9 cellular contexts compared by ENCODE assay signal in the genomic region with DNA sequence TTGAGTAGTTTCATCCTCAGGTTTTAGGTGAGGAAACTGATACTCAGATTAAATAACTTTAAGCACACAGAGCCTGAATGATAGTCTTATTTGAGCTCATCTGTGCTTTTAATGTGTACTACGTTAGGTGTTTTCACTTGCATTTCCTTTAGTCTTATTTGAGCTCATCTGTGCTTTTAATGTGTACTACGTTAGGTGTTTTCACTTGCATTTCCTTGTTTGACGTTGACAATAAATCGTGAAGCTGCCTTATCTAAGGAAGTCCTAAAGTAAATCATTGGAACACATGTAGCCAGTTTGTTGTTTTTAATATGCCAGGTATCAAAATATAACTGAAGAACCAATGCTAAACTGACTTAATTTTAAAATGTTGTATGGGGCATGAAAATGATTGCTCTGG. TPM values are rescaled to one million over a fixed set of nuclear protein-coding genes. Genes with fewer than 3 reads are reported as not detected.
DNase-seq lines count a peak whose midpoint lies in the region; ATAC-seq and TF ChIP-seq lines count a peak whose summit lies in the region.
"Had no signal": no experiment of that assay in that cellular context is flagged by ENCODE, and none has a peak within 500 bp of the region (broad histone marks: within the 10 kb centered on the region; RNA-seq: fewer than 3 reads in every experiment).

No MANE protein-coding gene starts in this region.

- H3K4ac ChIP-seq in mesenchymal stem cell (ENCODE audit: low read depth in 1 of 2, low read length in 2 of 2) = no peak overlapping the region

- H2BK5ac ChIP-seq in mesenchymal stem cell (ENCODE audit: low read depth, low read length, poor library complexity, severe bottlenecking) = no peak overlapping the region

- H3K9ac ChIP-seq in mesenchymal stem cell (ENCODE audit: low read length) = peak overlapping the region; percentile 99

- H3K4me2 ChIP-seq in mesenchymal stem cell (ENCODE audit: low read length, poor library complexity, severe bottlenecking) = peak overlapping the region; percentile 59

- no peak overlapping the region for H3K18ac ChIP-seq in mesenchymal stem cell (ENCODE audit: low read depth in 1 of 2, low read length in 2 of 2)

- TF ChIP-seq POLR2A in body of pancreas (IDR thresholded peaks at IDR 0.05) = no peak
- TF ChIP-seq POLR2A in vagina (IDR thresholded peaks at IDR 0.05) = no peak

- H3K36me3 ChIP-seq in right atrium auricular region = no peaks in the 10 kb centered on the region
- no peaks in the 10 kb centered on the region for H3K36me3 ChIP-seq in body of pancreas (replicated peaks in 1 of 2; ENCODE audit: insufficient read depth in 1 of 2, low read depth in 2 of 2)
- peaks cover 0 to 4% of the 10 kb centered on the region in 2 experiments for H3K36me3 ChIP-seq in mesenchymal stem cell (ENCODE audit: control insufficient read depth in 1 of 2, insufficient read depth in 2 of 2, low read depth in 1 of 2, low read length in 2 of 2)
- H3K36me3 ChIP-seq in vagina = no peaks in the 10 kb centered on the region

- DNase-seq in right atrium auricular region (ENCODE audit: low spot score) (no peak), Right ventricle myocardium inferior (ENCODE audit: missing footprints) (no peak), body of pancreas (no peak), mesenchymal stem cell (no peak), vagina (ENCODE audit: extremely low spot score in 2 of 2) (no peak)
- DNase-seq: NCI-H524 had no signal

- ATAC-seq in Right ventricle myocardium inferior (no peak), body of pancreas (no peak), HG02798 (IDR thresholded peaks at IDR 0.05; ENCODE audit: poor library complexity, unreplicated experiment) (no peak), HG03045 (IDR thresholded peaks at IDR 0.05; ENCODE audit: unreplicated experiment) (no peak), HG02642 (IDR thresholded peaks at IDR 0.05; ENCODE audit: poor library complexity, unreplicated experiment) (no peak)

- no peaks in the 10 kb centered on the region for H3K79me1 ChIP-seq in mesenchymal stem cell (replicated peaks; ENCODE audit: low read length, poor library complexity, severe bottlenecking)

- no peak overlapping the region for H2BK12ac ChIP-seq in mesenchymal stem cell (ENCODE audit: low read length in 2 of 2)

- H3K4me3 ChIP-seq in right atrium auricular region (peak overlapping the region; percentile 67 to 80), body of pancreas (no peak overlapping the region), mesenchymal stem cell (ENCODE audit: insufficient read depth in 1 of 2, low read depth in 1 of 2, low read length in 2 of 2) (peak overlapping the region in 1 of 2 experiments; percentile 83), vagina (peak overlapping the region; percentile 86 to 93)

- H2BK15ac ChIP-seq in mesenchymal stem cell (ENCODE audit: low read depth, poor library complexity, severe bottlenecking) = no peak overlapping the region

- intact Hi-C loops in Right ventricle myocardium inferior (cut with DNase I) (no loop called here), body of pancreas (cut with DNase I) (no loop called here), vagina (cut with DNase I) (no loop called here)

- H3K4me1 ChIP-seq in right atrium auricular region (peaks cover 0 to 59% of the 10 kb centered on the region in 2 donors), body of pancreas (peaks cover 54% of the 10 kb centered on the region), mesenchymal stem cell (ENCODE audit: control insufficient read depth, insufficient read depth, low read depth, low read length) (peaks cover 8% of the 10 kb centered on the region), vagina (peaks cover 66% of the 10 kb centered on the region)

- H3K9me3 ChIP-seq in right atrium auricular region = no peaks in the 10 kb centered on the region
- no peaks in the 10 kb centered on the region for H3K9me3 ChIP-seq in body of pancreas
- no peaks in the 10 kb centered on the region for H3K9me3 ChIP-seq in mesenchymal stem cell (ENCODE audit: control insufficient read depth, low read length)
- H3K9me3 ChIP-seq in vagina = no peaks in the 10 kb centered on the region

- H2AK5ac ChIP-seq in mesenchymal stem cell (ENCODE audit: low read length, severe bottlenecking) = no peak overlapping the region

- no peak for TF ChIP-seq CTCF in right atrium auricular region (IDR thresholded peaks at IDR 0.05)
- TF ChIP-seq CTCF in body of pancreas (IDR thresholded peaks at IDR 0.05) = no peak
- TF ChIP-seq CTCF in vagina (IDR thresholded peaks at IDR 0.05) = no peak

- no peak overlapping the region for H4K91ac ChIP-seq in mesenchymal stem cell (ENCODE audit: low read length)

- H3K27ac ChIP-seq in right atrium auricular region (peak overlapping the region; percentile 97 to 98), body of pancreas (peak overlapping the region in 3 of 4 donors; percentile 89 to 96 (median 94)), mesenchymal stem cell (ENCODE audit: low read length, poor library complexity, severe bottlenecking) (no peak overlapping the region), vagina (peak overlapping the region; percentile 99)

- no peak overlapping the region for H4K8ac ChIP-seq in mesenchymal stem cell (ENCODE audit: low read length)

- 6 to 9% methylated on average over 4 of the region's 4 CpGs for WGBS in body of pancreas, 2 donors
- WGBS in mesenchymal stem cell = 57% methylated on average over 4 of the region's 4 CpGs

- no peak overlapping the region for H3K23ac ChIP-seq in mesenchymal stem cell (ENCODE audit: low read length in 2 of 2)

- H2BK120ac ChIP-seq in mesenchymal stem cell (ENCODE audit: low read depth, low read length) = no peak overlapping the region

- H3K27me3 ChIP-seq in right atrium auricular region (no peaks in the 10 kb centered on the region), body of pancreas (no peaks in the 10 kb centered on the region), mesenchymal stem cell (ENCODE audit: control insufficient read depth in 1 of 2, insufficient read depth in 1 of 2, low read length in 2 of 2) (no peaks in the 10 kb centered on the region), vagina (no peaks in the 10 kb centered on the region)

- no peak overlapping the region for H3K14ac ChIP-seq in mesenchymal stem cell (ENCODE audit: low read length in 2 of 2)

- H2AFZ ChIP-seq in mesenchymal stem cell (ENCODE audit: low read depth, low read length) = no peak overlapping the region

RNA-seq across cellular contexts. Expression of a gene that starts 2.0 kb away (rescaled TPM):
- 10 to 100 TPM; 73.1 to 74.6 TPM for total RNA-seq in right atrium auricular region
- total RNA-seq in Right ventricle myocardium inferior = 51.8 TPM
- total RNA-seq in body of pancreas = 10 to 100 TPM; 47.5 to 74.5 TPM
- 219 TPM for polyA plus RNA-seq in mesenchymal stem cell (2013, experiment 1 of 2)
- polyA plus RNA-seq in mesenchymal stem cell (2013, experiment 2 of 2) = 229 TPM
- 169 TPM for total RNA-seq in vagina

Comparison
In these comparisons a context has a peak if more than half of its experiments do, and no peak if none do; other contexts are left out.
1. H3K4me3 ChIP-seq: peak in right atrium auricular region (2 of 2) and vagina (2 of 2); none in body of pancreas (0 of 2).